ENCODE assay signal across 10 cellular contexts in the genomic region with DNA sequence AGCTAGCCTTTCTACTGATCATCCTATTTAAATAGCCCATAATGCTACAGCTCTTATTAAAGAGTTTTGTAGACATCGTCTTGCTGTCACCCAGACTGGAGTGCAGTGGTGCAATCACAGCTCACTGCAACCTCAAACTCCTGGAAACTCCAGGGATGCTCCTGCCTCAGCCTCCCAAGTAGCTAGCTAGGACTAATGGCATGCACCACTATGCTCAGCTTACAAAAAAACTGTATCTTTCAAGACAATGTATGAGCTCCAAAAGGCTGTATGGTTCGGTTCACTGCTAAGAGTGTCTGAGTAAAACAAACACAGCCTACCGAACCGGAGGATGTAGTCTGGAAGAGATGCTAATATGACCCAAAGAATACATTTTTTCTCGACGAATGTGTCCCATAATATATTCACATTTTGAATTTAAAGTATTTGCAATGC. TPM values are rescaled to one million over a fixed set of nuclear protein-coding genes. Genes with fewer than 3 reads are reported as not detected.
DNase-seq lines count a peak whose midpoint lies in the region; ATAC-seq and TF ChIP-seq lines count a peak whose summit lies in the region.
"Had no signal": no experiment of that assay in that cellular context is flagged by ENCODE, and none has a peak within 500 bp of the region (broad histone marks: within the 10 kb centered on the region; RNA-seq: fewer than 3 reads in every experiment).

No MANE protein-coding gene starts in this region.

- peak overlapping the region; percentile 83 for H3K4me2 ChIP-seq in HCT116 (ENCODE audit: low read length)

- DNase-seq in HCT116 (ENCODE audit: low read depth, low spot score), result no peak
- no peak for DNase-seq in GM10266 (ENCODE audit: extremely low spot score)
- no peak for DNase-seq in stimulated activated naive CD4-positive, alpha-beta T cell treated with Interleukin-2 at 50 U/mL for 16 hours (lab: John Stamatoyannopoulos, UW)
- no peak for DNase-seq in thyroid gland
- DNase-seq: activated CD4-positive, CD25-positive, alpha-beta regulatory T cell treated with anti-CD3 and anti-CD28 coated beads, Interleukin-2, amount 50 U/mL, for 72 hours had no signal

- POLR2A ChIA-PET in HCT116 (lab: Charles Lee), result interaction anchor here (1.0 to 2.0 kb wide), 4 partner anchors 10 to 45 kb away, joined by 3 to 7 read pairs (median 6); partner anchors contain the start of gene MED17

- ATAC-seq in HCT116 (no peak), GM18907 (IDR thresholded peaks at IDR 0.05; ENCODE audit: unreplicated experiment) (no peak)

- TF ChIP-seq CTCF in HCT116 (IDR thresholded peaks at IDR 0.05 in 2 of 3, conservative IDR thresholded peaks at IDR 0.05 in 1 of 3; ENCODE audit: borderline replicate concordance in 1 of 3, insufficient read depth in 1 of 3, low read depth in 2 of 3, low read length in 2 of 3) (no peak), GM10266 (IDR thresholded peaks at IDR 0.05; ENCODE audit: control insufficient read depth, insufficient read depth, low read depth, missing control alignments) (no peak), thyroid gland (IDR thresholded peaks at IDR 0.05) (no peak)

- no peak overlapping the region for H2AFZ ChIP-seq in ACC112 (ENCODE audit: low read length, unreplicated experiment)
- no peak overlapping the region for H2AFZ ChIP-seq in HCT116 (ENCODE audit: low read depth, low read length, poor library complexity, severe bottlenecking)

- H3K4me1 ChIP-seq in ACC112 (ENCODE audit: control insufficient read depth, insufficient read depth, low read length, unreplicated experiment) (peaks cover 49% of the 10 kb centered on the region), HCT116 (ENCODE audit: control insufficient read depth in 1 of 2, insufficient read depth in 2 of 2, low read length in 2 of 2) (peaks cover 20 to 31% of the 10 kb centered on the region in 2 experiments), thyroid gland (peaks cover 24 to 29% of the 10 kb centered on the region in 2 donors)

- no peaks in the 10 kb centered on the region for H3K9me2 ChIP-seq in HCT116 (ENCODE audit: insufficient read depth)

- peak overlapping the region; percentile 98 for H3K9ac ChIP-seq in HCT116 (ENCODE audit: low read length)

- peak overlapping the region; percentile 100 for H3K4me3 Mint-ChIP-seq in activated naive CD8-positive, alpha-beta T cell

- peaks cover 56% of the 10 kb centered on the region for H4K20me1 ChIP-seq in HCT116 (ENCODE audit: insufficient read depth)

- H3K4me3 ChIP-seq in ACC112 (ENCODE audit: low read depth, low read length) (peak overlapping the region; percentile 91), HCT116 (replicated peaks in 1 of 2; ENCODE audit: low read depth in 1 of 2, low read length in 2 of 2) (peak overlapping the region; percentile 79 to 86), iPS-18c (ENCODE audit: insufficient read depth, low read depth, low read length) (peak overlapping the region; percentile 26), thyroid gland (replicated peaks in 1 of 3) (peak overlapping the region in 1 of 3 donors; percentile 4)

- no peaks in the 10 kb centered on the region for H3K27me3 Mint-ChIP-seq in activated naive CD8-positive, alpha-beta T cell

- WGBS in thyroid gland, 2 donors, result 31 to 39% methylated on average over 6 of the region's 6 CpGs

- no TSS peak for BruUV-seq in HCT116 (replicated peaks; lab: Mats Ljungman, UMichigan)

- TF ChIP-seq RAD21 in HCT116 (IDR thresholded peaks at IDR 0.05; ENCODE audit: low read depth), result no peak

- H3K27ac ChIP-seq in ACC112 (ENCODE audit: low read depth, low read length), result peak overlapping the region; percentile 79
- peak overlapping the region; percentile 86; the same call in 1 of the 2 replicates for H3K27ac ChIP-seq in HCT116 (ENCODE audit: low read depth, low read length)
- H3K27ac ChIP-seq in thyroid gland, result no peak overlapping the region

- H3K79me2 ChIP-seq in ACC112 (ENCODE audit: control insufficient read depth, insufficient read depth, low read length, unreplicated experiment), result peaks cover 76% of the 10 kb centered on the region
- peaks cover 94% of the 10 kb centered on the region for H3K79me2 ChIP-seq in HCT116 (ENCODE audit: insufficient read depth, low read length)

- no peaks in the 10 kb centered on the region for H3K9me3 Mint-ChIP-seq in activated naive CD8-positive, alpha-beta T cell (ENCODE audit: low read depth)

- H3K27me3 ChIP-seq in ACC112 (ENCODE audit: insufficient read depth, low read length), result no peaks in the 10 kb centered on the region
- no peaks in the 10 kb centered on the region for H3K27me3 ChIP-seq in HCT116 (ENCODE audit: insufficient read depth, low read length)
- no peaks in the 10 kb centered on the region for H3K27me3 ChIP-seq in thyroid gland
- H3K27me3 ChIP-seq: neutrophil had no signal

- H3K27ac Mint-ChIP-seq in activated naive CD8-positive, alpha-beta T cell, result peak overlapping the region; percentile 100

- CTCF ChIA-PET in HCT116 (lab: Charles Lee), result no interaction called here

- H3K4me1 Mint-ChIP-seq in activated naive CD8-positive, alpha-beta T cell (ENCODE audit: low read depth), result peaks cover 59% of the 10 kb centered on the region

- H3K36me3 ChIP-seq in ACC112 (ENCODE audit: insufficient read depth, low read length) (peaks cover 63% of the 10 kb centered on the region), HCT116 (ENCODE audit: control insufficient read depth in 1 of 2, insufficient read depth in 2 of 2, low read length in 2 of 2) (peaks cover 62 to 69% of the 10 kb centered on the region in 2 experiments), thyroid gland (peaks cover 39 to 44% of the 10 kb centered on the region in 2 donors)

- RAD21 ChIA-PET in HCT116 (lab: Charles Lee; ENCODE audit: low non-redundant PET in 1 of 2, low total read pairs in 2 of 2, uncharacterized antibody in 2 of 2, unreplicated experiment in 2 of 2), result no interaction called here

- no peaks in the 10 kb centered on the region for H3K9me3 ChIP-seq in HCT116 (ENCODE audit: control insufficient read depth in 1 of 2, insufficient read depth in 1 of 2, low read depth in 1 of 2, low read length in 2 of 2)
- no peaks in the 10 kb centered on the region for H3K9me3 ChIP-seq in iPS-18c (ENCODE audit: control insufficient read depth, insufficient read depth, low read length)
- no peaks in the 10 kb centered on the region for H3K9me3 ChIP-seq in thyroid gland
- H3K9me3 ChIP-seq: neutrophil had no signal

- peaks cover 47% of the 10 kb centered on the region for H3K36me3 Mint-ChIP-seq in activated naive CD8-positive, alpha-beta T cell

- no peak for TF ChIP-seq POLR2A in HCT116 (IDR thresholded peaks at IDR 0.05; ENCODE audit: borderline replicate concordance, extremely low read depth, insufficient read depth, insufficient read length)
- no peak for TF ChIP-seq POLR2A in thyroid gland (IDR thresholded peaks at IDR 0.05)

- intact Hi-C loops in HCT116 (cut with micrococcal nuclease) (no loop called here), thyroid gland (cut with DNase I) (no loop called here)

TF ChIP-seq in HCT116, 20 proteins besides CTCF, POLR2A, EP300 and RAD21:
- TF ChIP-seq MAX (IDR thresholded peaks at IDR 0.05) (no peak), CEBPB (IDR thresholded peaks at IDR 0.05; ENCODE audit: low read depth) (no peak), JUND (IDR thresholded peaks at IDR 0.05) (no peak), CBX3 (IDR thresholded peaks at IDR 0.05; ENCODE audit: low read depth) (no peak), EZH2phosphoT487 (IDR thresholded peaks at IDR 0.05; ENCODE audit: borderline replicate concordance) (no peak), EZH2 (IDR thresholded peaks at IDR 0.05) (no peak)
- TF ChIP-seq, protein P1, sequence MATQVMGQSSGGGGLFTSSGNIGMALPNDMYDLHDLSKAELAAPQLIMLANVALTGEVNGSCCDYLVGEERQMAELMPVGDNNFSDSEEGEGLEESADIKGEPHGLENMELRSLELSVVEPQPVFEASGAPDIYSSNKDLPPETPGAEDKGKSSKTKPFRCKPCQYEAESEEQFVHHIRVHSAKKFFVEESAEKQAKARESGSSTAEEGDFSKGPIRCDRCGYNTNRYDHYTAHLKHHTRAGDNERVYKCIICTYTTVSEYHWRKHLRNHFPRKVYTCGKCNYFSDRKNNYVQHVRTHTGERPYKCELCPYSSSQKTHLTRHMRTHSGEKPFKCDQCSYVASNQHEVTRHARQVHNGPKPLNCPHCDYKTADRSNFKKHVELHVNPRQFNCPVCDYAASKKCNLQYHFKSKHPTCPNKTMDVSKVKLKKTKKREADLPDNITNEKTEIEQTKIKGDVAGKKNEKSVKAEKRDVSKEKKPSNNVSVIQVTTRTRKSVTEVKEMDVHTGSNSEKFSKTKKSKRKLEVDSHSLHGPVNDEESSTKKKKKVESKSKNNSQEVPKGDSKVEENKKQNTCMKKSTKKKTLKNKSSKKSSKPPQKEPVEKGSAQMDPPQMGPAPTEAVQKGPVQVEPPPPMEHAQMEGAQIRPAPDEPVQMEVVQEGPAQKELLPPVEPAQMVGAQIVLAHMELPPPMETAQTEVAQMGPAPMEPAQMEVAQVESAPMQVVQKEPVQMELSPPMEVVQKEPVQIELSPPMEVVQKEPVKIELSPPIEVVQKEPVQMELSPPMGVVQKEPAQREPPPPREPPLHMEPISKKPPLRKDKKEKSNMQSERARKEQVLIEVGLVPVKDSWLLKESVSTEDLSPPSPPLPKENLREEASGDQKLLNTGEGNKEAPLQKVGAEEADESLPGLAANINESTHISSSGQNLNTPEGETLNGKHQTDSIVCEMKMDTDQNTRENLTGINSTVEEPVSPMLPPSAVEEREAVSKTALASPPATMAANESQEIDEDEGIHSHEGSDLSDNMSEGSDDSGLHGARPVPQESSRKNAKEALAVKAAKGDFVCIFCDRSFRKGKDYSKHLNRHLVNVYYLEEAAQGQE (IDR thresholded peaks at IDR 0.05; ENCODE audit: low read depth), result no peak

RNA-seq across cellular contexts. Expression of gene TAF1D, which starts 2.6 kb away (rescaled TPM):
- total RNA-seq in HCT116 (2021; ENCODE audit: unreplicated experiment), result 267 TPM
- polyA plus RNA-seq in HCT116 (2012), result 45.5 and 66.1 TPM in 2 replicates
- total RNA-seq in thyroid gland, result 100 to 1,000 TPM in 3 of 4 donors, 10 to 100 TPM in 1; 99.9 to 150 (median 125) TPM

RNA-seq across cellular contexts. Expression of gene C11orf54, which starts 2.8 kb away (rescaled TPM):
- total RNA-seq in HCT116 (2021; ENCODE audit: unreplicated experiment) (26.1 TPM), thyroid gland (10 to 100 TPM; 46.6 to 71.4 (median 54.9) TPM)
- 8.8 and 9.9 TPM in 2 replicates for polyA plus RNA-seq in HCT116 (2012)

RNA-seq across cellular contexts. Expression of gene MED17, which starts 45.4 kb away (rescaled TPM):
- total RNA-seq in HCT116 (2021; ENCODE audit: unreplicated experiment) (41.1 TPM), thyroid gland (10 to 100 TPM; 34.6 to 56.3 (median 35.4) TPM)
- 19.3 and 20.8 TPM in 2 replicates for polyA plus RNA-seq in HCT116 (2012)

Comparison
In these comparisons a context has a peak if more than half of its experiments do, and no peak if none do; other contexts are left out.
1. H3K27ac ChIP-seq: peak in ACC112 (single experiment) and HCT116 (single experiment); none in thyroid gland (0 of 3).